Comparison of ENCODE assay signal across 1 cellular context in the genomic region with DNA sequence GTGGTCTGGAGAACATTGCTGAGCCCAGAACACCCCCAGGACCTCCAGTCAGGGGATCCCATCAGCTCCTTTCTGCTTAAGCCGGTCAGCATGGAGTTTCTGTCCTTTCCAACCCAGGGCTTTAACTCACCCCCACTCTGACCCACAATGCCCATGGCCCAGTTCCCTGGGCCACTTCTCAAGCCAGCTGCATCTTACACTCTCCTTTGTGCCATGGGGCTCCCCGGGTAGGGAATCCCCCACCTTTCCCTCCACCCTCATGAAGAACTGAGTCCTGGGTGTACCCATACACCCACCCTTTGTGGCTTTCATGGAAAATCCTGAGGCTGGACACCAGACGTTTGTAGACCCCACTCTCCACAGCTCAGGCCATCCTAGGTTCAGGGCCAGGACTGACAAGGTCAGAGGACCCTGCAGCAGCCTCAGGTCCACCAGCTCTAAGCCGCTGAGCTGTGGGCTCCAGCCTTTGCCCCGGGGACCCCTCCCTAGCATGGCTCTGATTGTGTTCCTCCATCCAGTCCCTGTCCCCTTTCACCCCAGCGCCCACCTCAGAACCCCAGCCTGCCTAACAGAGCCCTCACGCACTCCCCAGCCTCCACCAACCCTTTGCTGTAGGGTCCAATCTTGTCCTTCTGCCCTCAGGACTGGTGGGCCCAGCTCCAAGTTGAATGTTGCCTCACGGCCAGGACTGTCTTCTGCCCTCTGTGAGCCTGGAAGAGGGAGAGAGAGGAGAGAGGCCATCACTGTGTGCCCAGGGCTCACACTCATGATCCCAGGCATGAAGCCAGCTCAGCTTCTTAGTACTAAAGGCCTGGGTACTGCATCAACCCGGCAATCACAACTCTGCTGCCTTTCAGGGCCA.
TF ChIP-seq lines count a peak whose summit lies in the region.

No MANE protein-coding gene starts in this region.

TF ChIP-seq in GM23338, 12 proteins besides CTCF, POLR2A, EP300 and RAD21:
- TF ChIP-seq ZNF462 (CRISPR knock-in tag; IDR thresholded peaks at IDR 0.05) (no peak), CREB1 (CRISPR knock-in tag; IDR thresholded peaks at IDR 0.05; ENCODE audit: low read depth) (no peak), EZH2 (IDR thresholded peaks at IDR 0.05; ENCODE audit: low read depth, unreplicated experiment) (no peak), NANOG (IDR thresholded peaks at IDR 0.05; ENCODE audit: borderline replicate concordance) (no peak), JUNB (IDR thresholded peaks at IDR 0.05; ENCODE audit: unreplicated experiment) (no peak), ZNF114 (CRISPR knock-in tag; IDR thresholded peaks at IDR 0.05) (no peak)
- TF ChIP-seq, protein P1, sequence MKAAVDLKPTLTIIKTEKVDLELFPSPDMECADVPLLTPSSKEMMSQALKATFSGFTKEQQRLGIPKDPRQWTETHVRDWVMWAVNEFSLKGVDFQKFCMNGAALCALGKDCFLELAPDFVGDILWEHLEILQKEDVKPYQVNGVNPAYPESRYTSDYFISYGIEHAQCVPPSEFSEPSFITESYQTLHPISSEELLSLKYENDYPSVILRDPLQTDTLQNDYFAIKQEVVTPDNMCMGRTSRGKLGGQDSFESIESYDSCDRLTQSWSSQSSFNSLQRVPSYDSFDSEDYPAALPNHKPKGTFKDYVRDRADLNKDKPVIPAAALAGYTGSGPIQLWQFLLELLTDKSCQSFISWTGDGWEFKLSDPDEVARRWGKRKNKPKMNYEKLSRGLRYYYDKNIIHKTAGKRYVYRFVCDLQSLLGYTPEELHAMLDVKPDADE (IDR thresholded peaks at IDR 0.05) = no peak
